10 cellular contexts compared by ENCODE assay signal in genomic region chr1:226733309-226733708, GRCh38. TPM values are rescaled to one million over a fixed set of nuclear protein-coding genes. Genes with fewer than 3 reads are reported as not detected.
DNase-seq lines count a peak whose midpoint lies in the region; TF ChIP-seq lines count a peak whose summit lies in the region.
"Had no signal": no experiment of that assay in that cellular context is flagged by ENCODE, and none has a peak within 500 bp of the region (broad histone marks: within the 10 kb centered on the region; RNA-seq: fewer than 3 reads in every experiment).

No MANE protein-coding gene starts in this region.

- no peak overlapping the region for H3K4me2 ChIP-seq in mesenchymal stem cell (ENCODE audit: low read length, poor library complexity, severe bottlenecking)

- intact Hi-C loops in transverse colon (cut with DNase I; ENCODE audit: low total_unique reads) = no loop called here

- H4K91ac ChIP-seq in mesenchymal stem cell (ENCODE audit: low read length) = no peak overlapping the region

- H3K9ac ChIP-seq in mesenchymal stem cell (ENCODE audit: low read length) = no peak overlapping the region

- H3K4me3 ChIP-seq in mononuclear cell (ENCODE audit: low read length) = peak overlapping the region; percentile 72
- peak overlapping the region in 1 of 4 donors; percentile 89 for H3K4me3 ChIP-seq in transverse colon
- no peak overlapping the region for H3K4me3 ChIP-seq in mesenchymal stem cell (ENCODE audit: insufficient read depth in 1 of 2, low read depth in 1 of 2, low read length in 2 of 2)
- H3K4me3 ChIP-seq: SK-N-MC had no signal

- peaks cover 76% of the 10 kb centered on the region for H3K4me1 Mint-ChIP-seq in activated naive CD8-positive, alpha-beta T cell (ENCODE audit: low read depth)

- no peak overlapping the region for H2BK15ac ChIP-seq in mesenchymal stem cell (ENCODE audit: low read depth, poor library complexity, severe bottlenecking)

- no peak overlapping the region for H2AK5ac ChIP-seq in mesenchymal stem cell (ENCODE audit: low read length, severe bottlenecking)

- no peaks in the 10 kb centered on the region for H3K9me3 Mint-ChIP-seq in activated naive CD8-positive, alpha-beta T cell (ENCODE audit: low read depth)

- DNase-seq in activated naive CD4-positive, alpha-beta T cell treated with Interleukin-2 at 50 U/mL for 16 hours = peak; percentile 50
- DNase-seq in activated naive CD4-positive, alpha-beta T cell treated with anti-CD3 and anti-CD28 coated beads, Interleukin-2, amount 50 U/mL, for 16 hours = no peak
- DNase-seq in transverse colon = no peak
- no peak for DNase-seq in mesenchymal stem cell
- DNase-seq in effector CD4-positive, alpha-beta T cell = no peak
- no peak for DNase-seq in NCI-H187 treated with DMSO at 0.1 percent for 48 hours (lab: John Stamatoyannopoulos, UW)
- DNase-seq: NCI-H2081 treated with DMSO at 0.1 percent for 48 hours had no signal

- H3K27me3 ChIP-seq in mononuclear cell (ENCODE audit: insufficient read depth, low read length) (no peaks in the 10 kb centered on the region), transverse colon (no peaks in the 10 kb centered on the region), mesenchymal stem cell (ENCODE audit: control insufficient read depth in 1 of 2, insufficient read depth in 1 of 2, low read length in 2 of 2) (no peaks in the 10 kb centered on the region)

- H3K27me3 Mint-ChIP-seq in activated naive CD8-positive, alpha-beta T cell = no peaks in the 10 kb centered on the region

- no peaks in the 10 kb centered on the region for H3K9me3 ChIP-seq in mononuclear cell (ENCODE audit: low read depth, low read length)
- no peaks in the 10 kb centered on the region for H3K9me3 ChIP-seq in transverse colon
- H3K9me3 ChIP-seq in mesenchymal stem cell (ENCODE audit: control insufficient read depth, low read length) = no peaks in the 10 kb centered on the region

- H2BK12ac ChIP-seq in mesenchymal stem cell (ENCODE audit: low read length in 2 of 2) = no peak overlapping the region

- H4K8ac ChIP-seq in mesenchymal stem cell (ENCODE audit: low read length) = no peak overlapping the region

- WGBS in transverse colon (ENCODE audit: low coverage in 1 of 2), 2 donors = 56 to 65% methylated on average over 3 to 4 of the region's 4 CpGs
- 87% methylated on average over 4 of the region's 4 CpGs for WGBS in mesenchymal stem cell

- no peak overlapping the region for H3K18ac ChIP-seq in mesenchymal stem cell (ENCODE audit: low read depth in 1 of 2, low read length in 2 of 2)

- TF ChIP-seq EP300 in transverse colon (IDR thresholded peaks at IDR 0.05; ENCODE audit: low read depth) = no peak

- H3K4me1 ChIP-seq in mononuclear cell (ENCODE audit: insufficient read depth, low read length) (peaks cover 83% of the 10 kb centered on the region), transverse colon (peaks cover 5 to 64% (median 28%) of the 10 kb centered on the region in 4 donors), mesenchymal stem cell (ENCODE audit: control insufficient read depth, insufficient read depth, low read depth, low read length) (peaks cover 21% of the 10 kb centered on the region)

- peaks cover 14% of the 10 kb centered on the region for H3K36me3 Mint-ChIP-seq in activated naive CD8-positive, alpha-beta T cell

- peak overlapping the region; percentile 89 for H3K4me3 Mint-ChIP-seq in activated naive CD8-positive, alpha-beta T cell

- no peak for TF ChIP-seq POLR2A in transverse colon (IDR thresholded peaks at IDR 0.05)

- in situ Hi-C loops in transverse colon (cut with MboI; ENCODE audit: low pct_ligation_motif_present in 1 of 4, low pct_unique_long_range_greater_than_20kb in 1 of 4, low sequenced_read_pairs in 3 of 4) = loop anchor here in 1 of 4 donors (10.0 kb wide), 1 partner anchor 91 kb away; no protein-coding TSS in a partner anchor

- H3K79me1 ChIP-seq in mesenchymal stem cell (replicated peaks; ENCODE audit: low read length, poor library complexity, severe bottlenecking) = peaks cover 39% of the 10 kb centered on the region

- H3K27ac ChIP-seq in transverse colon = peak overlapping the region; percentile 20 to 97 (median 92)
- H3K27ac ChIP-seq in mesenchymal stem cell (ENCODE audit: low read length, poor library complexity, severe bottlenecking) = no peak overlapping the region
- H3K27ac ChIP-seq: SK-N-MC had no signal

- no peak overlapping the region for H2BK120ac ChIP-seq in mesenchymal stem cell (ENCODE audit: low read depth, low read length)

- no peak overlapping the region for H3K23ac ChIP-seq in mesenchymal stem cell (ENCODE audit: low read length in 2 of 2)

- H2AFZ ChIP-seq in mesenchymal stem cell (ENCODE audit: low read depth, low read length) = no peak overlapping the region

- H3K4ac ChIP-seq in mesenchymal stem cell (ENCODE audit: low read depth in 1 of 2, low read length in 2 of 2) = no peak overlapping the region

- H2BK5ac ChIP-seq in mesenchymal stem cell (ENCODE audit: low read depth, low read length, poor library complexity, severe bottlenecking) = no peak overlapping the region

- TF ChIP-seq CTCF in transverse colon (IDR thresholded peaks at IDR 0.05) = no peak

- H3K27ac Mint-ChIP-seq in activated naive CD8-positive, alpha-beta T cell = peak overlapping the region; percentile 97

- H3K36me3 ChIP-seq in transverse colon = no peaks in the 10 kb centered on the region
- peaks cover 18 to 46% of the 10 kb centered on the region in 2 experiments for H3K36me3 ChIP-seq in mesenchymal stem cell (ENCODE audit: control insufficient read depth in 1 of 2, insufficient read depth in 2 of 2, low read depth in 1 of 2, low read length in 2 of 2)

- H3K14ac ChIP-seq in mesenchymal stem cell (ENCODE audit: low read length in 2 of 2) = no peak overlapping the region

RNA-seq across cellular contexts. Expression of gene ITPKB, which starts 5.8 kb away (rescaled TPM):
- total RNA-seq in mononuclear cell (235 TPM), transverse colon (10 to 100 TPM; 14.3 to 57.6 (median 23.7) TPM)
- polyA plus RNA-seq in mesenchymal stem cell (2013, experiment 1 of 2) = 8.1 TPM
- polyA plus RNA-seq in mesenchymal stem cell (2013, experiment 2 of 2) = 8.0 TPM
